ENCODE assay signal across 1 cellular context in genomic region chr13:99200433-99201167, GRCh38.
TF ChIP-seq lines count a peak whose summit lies in the region.

Gene UBAC2 (plus strand): TSS chr13:99200854. CDS start chr13:99200909, 55 bp downstream.

TF ChIP-seq in HepG2, 621 proteins besides CTCF, POLR2A, EP300 and RAD21 (continued from another document and continues in another):
- TF ChIP-seq ZNF30 (CRISPR knock-in tag; IDR thresholded peaks at IDR 0.05) (no peak), ZNF264 (CRISPR knock-in tag; IDR thresholded peaks at IDR 0.05) (no peak), ARID2 (CRISPR knock-in tag; IDR thresholded peaks at IDR 0.05; ENCODE audit: borderline replicate concordance) (no peak), AKAP8 (CRISPR knock-in tag; IDR thresholded peaks at IDR 0.05) (no peak), ATF5 (CRISPR knock-in tag; IDR thresholded peaks at IDR 0.05; ENCODE audit: low read depth) (no peak), ZNF33A (CRISPR knock-in tag; IDR thresholded peaks at IDR 0.05; ENCODE audit: borderline replicate concordance) (no peak), ZNF496 (CRISPR knock-in tag; IDR thresholded peaks at IDR 0.05; ENCODE audit: insufficient replicate concordance) (no peak), ZXDC (CRISPR knock-in tag; IDR thresholded peaks at IDR 0.05) (no peak), KLF16 (CRISPR knock-in tag; IDR thresholded peaks at IDR 0.05) (peak in 1 of 2 experiments; percentile 60; a peak in 2 of 4 replicates), ASH2L (IDR thresholded peaks at IDR 0.05; ENCODE audit: insufficient read length, low read depth, low read length) (peak; percentile 26), KDM5B (CRISPR knock-in tag; IDR thresholded peaks at IDR 0.05; ENCODE audit: borderline replicate concordance) (peak; percentile 33; the same call in 1 of the 2 replicates), NCOR1 (IDR thresholded peaks at IDR 0.05; ENCODE audit: borderline replicate concordance, low read length) (no peak), BCL3 (CRISPR knock-in tag; IDR thresholded peaks at IDR 0.05) (no peak), ZNF572 (CRISPR knock-in tag; IDR thresholded peaks at IDR 0.05) (no peak), HDAC6 (IDR thresholded peaks at IDR 0.05; ENCODE audit: low read depth, low read length) (no peak), PHF20 (CRISPR knock-in tag; IDR thresholded peaks at IDR 0.05) (peak; percentile 84), ZSCAN25 (CRISPR knock-in tag; IDR thresholded peaks at IDR 0.05) (0 out of 2 replicates have a peak, but pooled peaks have one; percentile 13), ZNF142 (CRISPR knock-in tag; IDR thresholded peaks at IDR 0.05) (no peak), ZNF326 (CRISPR knock-in tag; IDR thresholded peaks at IDR 0.05; ENCODE audit: borderline replicate concordance) (no peak), TEAD3 (CRISPR knock-in tag; optimal IDR thresholded peaks at IDR 0.05; ENCODE audit: borderline replicate concordance) (no peak), ZKSCAN5 (CRISPR knock-in tag; IDR thresholded peaks at IDR 0.05) (no peak), ZNF121 (CRISPR knock-in tag; IDR thresholded peaks at IDR 0.05) (peak; percentile 72), JARID2 (CRISPR knock-in tag; IDR thresholded peaks at IDR 0.05; ENCODE audit: insufficient replicate concordance) (no peak), ATF3 (CRISPR knock-in tag; IDR thresholded peaks at IDR 0.05) (no peak), ZNF251 (CRISPR knock-in tag; IDR thresholded peaks at IDR 0.05) (no peak), ETV6 (CRISPR knock-in tag; conservative IDR thresholded peaks at IDR 0.05) (no peak), ZFYVE20 (CRISPR knock-in tag; IDR thresholded peaks at IDR 0.05; ENCODE audit: borderline replicate concordance, low read depth) (no peak), HOXA5 (CRISPR knock-in tag; IDR thresholded peaks at IDR 0.05) (peak; percentile 56; the same call in 1 of the 2 replicates), SRSF4 (IDR thresholded peaks at IDR 0.05; ENCODE audit: low read depth, low read length, poor library complexity, severe bottlenecking) (no peak), REL (CRISPR knock-in tag; conservative IDR thresholded peaks at IDR 0.05) (no peak), GTF3A (CRISPR knock-in tag; conservative IDR thresholded peaks at IDR 0.05) (no peak)
- TF ChIP-seq, protein P1, sequence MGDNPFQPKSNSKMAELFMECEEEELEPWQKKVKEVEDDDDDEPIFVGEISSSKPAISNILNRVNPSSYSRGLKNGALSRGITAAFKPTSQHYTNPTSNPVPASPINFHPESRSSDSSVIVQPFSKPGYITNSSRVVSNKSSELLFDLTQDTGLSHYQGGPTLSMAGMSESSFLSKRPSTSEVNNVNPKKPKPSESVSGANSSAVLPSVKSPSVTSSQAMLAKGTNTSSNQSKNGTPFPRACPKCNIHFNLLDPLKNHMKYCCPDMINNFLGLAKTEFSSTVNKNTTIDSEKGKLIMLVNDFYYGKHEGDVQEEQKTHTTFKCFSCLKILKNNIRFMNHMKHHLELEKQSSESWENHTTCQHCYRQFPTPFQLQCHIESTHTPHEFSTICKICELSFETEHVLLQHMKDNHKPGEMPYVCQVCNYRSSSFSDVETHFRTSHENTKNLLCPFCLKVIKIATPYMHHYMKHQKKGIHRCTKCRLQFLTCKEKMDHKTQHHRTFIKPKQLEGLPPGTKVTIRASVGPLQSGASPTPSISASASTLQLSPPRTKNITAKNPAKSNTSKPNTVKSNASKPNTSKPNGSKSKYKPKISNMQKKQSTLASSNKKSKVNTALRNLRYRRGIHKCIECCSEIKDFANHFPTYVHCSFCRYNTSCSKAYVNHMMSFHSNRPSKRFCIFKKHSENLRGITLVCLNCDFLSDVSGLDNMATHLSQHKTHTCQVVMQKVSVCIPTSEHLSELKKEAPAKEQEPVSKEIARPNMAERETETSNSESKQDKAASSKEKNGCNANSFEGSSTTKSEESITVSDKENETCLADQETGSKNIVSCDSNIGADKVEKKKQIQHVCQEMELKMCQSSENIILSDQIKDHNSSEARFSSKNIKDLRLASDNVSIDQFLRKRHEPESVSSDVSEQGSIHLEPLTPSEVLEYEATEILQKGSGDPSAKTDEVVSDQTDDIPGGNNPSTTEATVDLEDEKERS (CRISPR knock-in tag; IDR thresholded peaks at IDR 0.05) = no peak
- TF ChIP-seq, protein P2, sequence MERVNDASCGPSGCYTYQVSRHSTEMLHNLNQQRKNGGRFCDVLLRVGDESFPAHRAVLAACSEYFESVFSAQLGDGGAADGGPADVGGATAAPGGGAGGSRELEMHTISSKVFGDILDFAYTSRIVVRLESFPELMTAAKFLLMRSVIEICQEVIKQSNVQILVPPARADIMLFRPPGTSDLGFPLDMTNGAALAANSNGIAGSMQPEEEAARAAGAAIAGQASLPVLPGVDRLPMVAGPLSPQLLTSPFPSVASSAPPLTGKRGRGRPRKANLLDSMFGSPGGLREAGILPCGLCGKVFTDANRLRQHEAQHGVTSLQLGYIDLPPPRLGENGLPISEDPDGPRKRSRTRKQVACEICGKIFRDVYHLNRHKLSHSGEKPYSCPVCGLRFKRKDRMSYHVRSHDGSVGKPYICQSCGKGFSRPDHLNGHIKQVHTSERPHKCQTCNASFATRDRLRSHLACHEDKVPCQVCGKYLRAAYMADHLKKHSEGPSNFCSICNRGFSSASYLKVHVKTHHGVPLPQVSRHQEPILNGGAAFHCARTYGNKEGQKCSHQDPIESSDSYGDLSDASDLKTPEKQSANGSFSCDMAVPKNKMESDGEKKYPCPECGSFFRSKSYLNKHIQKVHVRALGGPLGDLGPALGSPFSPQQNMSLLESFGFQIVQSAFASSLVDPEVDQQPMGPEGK (CRISPR knock-in tag; IDR thresholded peaks at IDR 0.05) = peak; percentile 58
- TF ChIP-seq, protein P3, sequence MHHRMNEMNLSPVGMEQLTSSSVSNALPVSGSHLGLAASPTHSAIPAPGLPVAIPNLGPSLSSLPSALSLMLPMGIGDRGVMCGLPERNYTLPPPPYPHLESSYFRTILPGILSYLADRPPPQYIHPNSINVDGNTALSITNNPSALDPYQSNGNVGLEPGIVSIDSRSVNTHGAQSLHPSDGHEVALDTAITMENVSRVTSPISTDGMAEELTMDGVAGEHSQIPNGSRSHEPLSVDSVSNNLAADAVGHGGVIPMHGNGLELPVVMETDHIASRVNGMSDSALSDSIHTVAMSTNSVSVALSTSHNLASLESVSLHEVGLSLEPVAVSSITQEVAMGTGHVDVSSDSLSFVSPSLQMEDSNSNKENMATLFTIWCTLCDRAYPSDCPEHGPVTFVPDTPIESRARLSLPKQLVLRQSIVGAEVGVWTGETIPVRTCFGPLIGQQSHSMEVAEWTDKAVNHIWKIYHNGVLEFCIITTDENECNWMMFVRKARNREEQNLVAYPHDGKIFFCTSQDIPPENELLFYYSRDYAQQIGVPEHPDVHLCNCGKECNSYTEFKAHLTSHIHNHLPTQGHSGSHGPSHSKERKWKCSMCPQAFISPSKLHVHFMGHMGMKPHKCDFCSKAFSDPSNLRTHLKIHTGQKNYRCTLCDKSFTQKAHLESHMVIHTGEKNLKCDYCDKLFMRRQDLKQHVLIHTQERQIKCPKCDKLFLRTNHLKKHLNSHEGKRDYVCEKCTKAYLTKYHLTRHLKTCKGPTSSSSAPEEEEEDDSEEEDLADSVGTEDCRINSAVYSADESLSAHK (CRISPR knock-in tag; IDR thresholded peaks at IDR 0.05; ENCODE audit: borderline replicate concordance) = no peak
- TF ChIP-seq, protein P4, sequence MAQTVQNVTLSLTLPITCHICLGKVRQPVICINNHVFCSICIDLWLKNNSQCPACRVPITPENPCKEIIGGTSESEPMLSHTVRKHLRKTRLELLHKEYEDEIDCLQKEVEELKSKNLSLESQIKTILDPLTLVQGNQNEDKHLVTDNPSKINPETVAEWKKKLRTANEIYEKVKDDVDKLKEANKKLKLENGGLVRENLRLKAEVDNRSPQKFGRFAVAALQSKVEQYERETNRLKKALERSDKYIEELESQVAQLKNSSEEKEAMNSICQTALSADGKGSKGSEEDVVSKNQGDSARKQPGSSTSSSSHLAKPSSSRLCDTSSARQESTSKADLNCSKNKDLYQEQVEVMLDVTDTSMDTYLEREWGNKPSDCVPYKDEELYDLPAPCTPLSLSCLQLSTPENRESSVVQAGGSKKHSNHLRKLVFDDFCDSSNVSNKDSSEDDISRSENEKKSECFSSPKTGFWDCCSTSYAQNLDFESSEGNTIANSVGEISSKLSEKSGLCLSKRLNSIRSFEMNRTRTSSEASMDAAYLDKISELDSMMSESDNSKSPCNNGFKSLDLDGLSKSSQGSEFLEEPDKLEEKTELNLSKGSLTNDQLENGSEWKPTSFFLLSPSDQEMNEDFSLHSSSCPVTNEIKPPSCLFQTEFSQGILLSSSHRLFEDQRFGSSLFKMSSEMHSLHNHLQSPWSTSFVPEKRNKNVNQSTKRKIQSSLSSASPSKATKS (CRISPR knock-in tag; IDR thresholded peaks at IDR 0.05) = no peak; the same call in 1 of the 2 replicates
